Comparison of ENCODE assay signal across 7 cellular contexts in genomic region chr4:10584042-10584441, GRCh38.
DNase-seq lines count a peak whose midpoint lies in the region; ATAC-seq, FAIRE-seq and TF ChIP-seq lines count a peak whose summit lies in the region.

No MANE protein-coding gene starts in this region.

- no peaks in the 10 kb centered on the region for H3K36me3 Mint-ChIP-seq in immature natural killer cell
- H3K36me3 Mint-ChIP-seq in progenitor cell of endocrine pancreas (ENCODE audit: insufficient read depth) = no peaks in the 10 kb centered on the region
- no peaks in the 10 kb centered on the region for H3K36me3 Mint-ChIP-seq in activated naive CD4-positive, alpha-beta T cell treated with anti-CD3 and anti-CD28 coated beads for 36 hours (ENCODE audit: low read depth)

- intact Hi-C loops in activated naive CD4-positive, alpha-beta T cell treated with anti-CD3 and anti-CD28 coated beads for 36 hours (cut with micrococcal nuclease) = loop anchor here (5.0 kb wide), 1 partner anchor 1038 kb away; no protein-coding TSS in a partner anchor

- H3K27ac Mint-ChIP-seq in immature natural killer cell = peak overlapping the region in 5 of 6 donors; percentile 9 to 71 (median 18)
- no peak overlapping the region for H3K27ac Mint-ChIP-seq in progenitor cell of endocrine pancreas
- H3K27ac Mint-ChIP-seq in activated naive CD4-positive, alpha-beta T cell treated with anti-CD3 and anti-CD28 coated beads for 36 hours = no peak overlapping the region

- TF ChIP-seq CTCF in progenitor cell of endocrine pancreas (IDR thresholded peaks at IDR 0.05; ENCODE audit: unreplicated experiment) (no peak), D721Med (IDR thresholded peaks at IDR 0.05; ENCODE audit: insufficient read depth, missing control alignments) (no peak)

- H3K27me3 Mint-ChIP-seq in immature natural killer cell (ENCODE audit: low read depth in 3 of 3) (peaks cover 2 to 4% (median 2%) of the 10 kb centered on the region in 3 donors), progenitor cell of endocrine pancreas (peaks cover 3% of the 10 kb centered on the region)
- H3K27me3 Mint-ChIP-seq in activated naive CD4-positive, alpha-beta T cell treated with anti-CD3 and anti-CD28 coated beads for 36 hours (ENCODE audit: low read depth) = no peaks in the 10 kb centered on the region

- ATAC-seq in GM18508 (IDR thresholded peaks at IDR 0.05; ENCODE audit: insufficient read depth, unreplicated experiment) = peak; percentile 78
- peak; percentile 74 for ATAC-seq in HG02840 (IDR thresholded peaks at IDR 0.05; ENCODE audit: low FRiP score, unreplicated experiment)

- H3K9me3 Mint-ChIP-seq in immature natural killer cell = no peaks in the 10 kb centered on the region
- no peaks in the 10 kb centered on the region for H3K9me3 Mint-ChIP-seq in progenitor cell of endocrine pancreas (ENCODE audit: low read depth)
- H3K9me3 Mint-ChIP-seq in activated naive CD4-positive, alpha-beta T cell treated with anti-CD3 and anti-CD28 coated beads for 36 hours = no peaks in the 10 kb centered on the region

- DNase-seq in T1000 (lab: John Stamatoyannopoulos, UW) (peak; percentile 20), immature natural killer cell (no peak), progenitor cell of endocrine pancreas (ENCODE audit: low spot score, unreplicated experiment) (no peak), D721Med (ENCODE audit: insufficient read length, low spot score) (no peak)
- DNase-seq in activated naive CD4-positive, alpha-beta T cell treated with anti-CD3 and anti-CD28 coated beads for 36 hours = no peak

- peaks cover 40 to 49% of the 10 kb centered on the region in 2 donors for H3K4me1 Mint-ChIP-seq in immature natural killer cell
- H3K4me1 Mint-ChIP-seq in progenitor cell of endocrine pancreas (ENCODE audit: low read depth) = no peaks in the 10 kb centered on the region
- peaks cover 20% of the 10 kb centered on the region for H3K4me1 Mint-ChIP-seq in activated naive CD4-positive, alpha-beta T cell treated with anti-CD3 and anti-CD28 coated beads for 36 hours (ENCODE audit: low read depth)

- CTCF ChIA-PET in activated naive CD4-positive, alpha-beta T cell treated with anti-CD3 and anti-CD28 coated beads for 36 hours (lab: Charles Lee) = no interaction called here

- H3K4me3 Mint-ChIP-seq in immature natural killer cell = peak overlapping the region in 4 of 5 donors; percentile 1 to 41 (median 12)
- H3K4me3 Mint-ChIP-seq in progenitor cell of endocrine pancreas (ENCODE audit: low read depth) = no peak overlapping the region
- no peak overlapping the region for H3K4me3 Mint-ChIP-seq in activated naive CD4-positive, alpha-beta T cell treated with anti-CD3 and anti-CD28 coated beads for 36 hours

- no peak for FAIRE-seq in D721Med (lab: Jason Lieb, UNC)

Comparison
In these comparisons a context has a peak if more than half of its experiments do, and no peak if none do; other contexts are left out.
1. H3K27ac Mint-ChIP-seq: peak in immature natural killer cell (5 of 6); none in progenitor cell of endocrine pancreas (single experiment) and activated naive CD4-positive, alpha-beta T cell treated with anti-CD3 and anti-CD28 coated beads for 36 hours (single experiment).
2. H3K4me3 Mint-ChIP-seq: peak in immature natural killer cell (4 of 5); none in progenitor cell of endocrine pancreas (single experiment) and activated naive CD4-positive, alpha-beta T cell treated with anti-CD3 and anti-CD28 coated beads for 36 hours (single experiment).